8 cellular contexts compared by ENCODE assay signal in the genomic region with DNA sequence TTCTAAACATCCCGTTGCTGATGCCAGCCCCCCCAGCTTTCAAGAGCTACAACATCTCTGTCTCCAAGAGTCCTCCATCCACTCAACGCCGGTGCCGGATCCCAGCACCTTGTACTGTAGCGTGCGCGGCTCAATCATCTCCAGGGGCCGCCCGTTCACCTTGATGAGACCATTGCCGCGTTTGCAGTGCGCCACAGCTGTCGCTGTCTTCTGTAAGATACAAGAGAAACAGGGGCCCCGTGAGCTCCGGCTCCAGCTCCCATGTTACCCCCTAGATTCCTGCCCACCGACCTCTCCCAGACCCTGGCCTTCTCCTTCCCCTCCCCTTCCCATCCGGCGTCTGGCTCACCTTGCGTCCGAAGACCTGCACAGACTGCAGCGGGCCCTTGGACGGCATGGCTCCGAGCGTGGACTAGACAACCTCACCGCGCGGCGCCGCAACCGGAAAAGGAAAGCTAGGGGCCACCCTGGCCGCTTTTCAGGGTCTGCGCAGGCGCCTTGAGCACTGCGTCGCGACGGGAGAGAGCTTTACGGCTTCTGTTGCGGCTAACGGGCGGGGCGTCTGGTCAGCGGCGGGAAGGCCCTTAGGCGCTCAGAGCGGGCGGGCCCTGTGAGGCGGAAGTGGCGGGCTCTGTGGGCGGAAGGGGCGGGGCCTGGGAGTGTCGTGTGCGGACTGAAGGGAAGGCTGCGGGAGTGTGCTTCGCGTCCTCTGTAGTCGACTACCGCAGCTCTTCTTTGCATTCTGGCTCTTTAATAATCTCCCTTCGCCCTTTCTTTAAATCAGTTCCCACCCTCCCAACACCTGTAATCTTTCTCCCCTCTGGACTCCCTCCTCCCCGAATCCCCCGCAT. TPM values are rescaled to one million over a fixed set of nuclear protein-coding genes. Genes with fewer than 3 reads are reported as not detected.
DNase-seq lines count a peak whose midpoint lies in the region; ATAC-seq and TF ChIP-seq lines count a peak whose summit lies in the region.

A gene (minus strand): TSS at position 451 of the 851 bp plus-strand sequence. CDS start 54 bp downstream, at position 397.

- peaks cover 17% of the 10 kb centered on the region for H3K36me3 ChIP-seq in BJ (ENCODE audit: control insufficient read depth, insufficient read depth, low read length)

- peak within 1 kb of the TSS; percentile 98 for H3K4me3 ChIP-seq in BJ (ENCODE audit: low read depth, low read length)

- DNase-seq in BJ (ENCODE audit: low read depth) = peak; percentile 66
- peak; percentile 97 for DNase-seq in NCI-H526 treated with DMSO at 0.1 percent for 48 hours (lab: John Stamatoyannopoulos, UW)
- DNase-seq in activated CD4-positive, alpha-beta T cell treated with anti-CD3 and anti-CD28 coated beads for 48 hours = peak; percentile 100
- peak; percentile 99 for DNase-seq in left colon
- DNase-seq in stimulated activated CD4-positive, alpha-beta T cell treated with anti-CD3 and anti-CD28 coated beads, Interleukin-1b, Interleukin-23, amount 100 ng/mL, for 4 hours (ENCODE audit: low read depth in 2 of 2) = peak; percentile 99 to 100

- no peaks in the 10 kb centered on the region for H3K27me3 ChIP-seq in BJ (ENCODE audit: control insufficient read depth, insufficient read depth, low read length)

- peak within 1 kb of the TSS; percentile 93 for H3K27ac ChIP-seq in cingulate gyrus (ENCODE audit: low read depth, low read length)

- POLR2A ChIA-PET in BJ (lab: Charles Lee) = interaction anchor here (0.6 to 1.5 kb wide), 11 partner anchors 10 to 744 kb away, joined by 3 to 17 read pairs (median 4); a partner anchor contains a TSS

- intact Hi-C loops in left colon (cut with DNase I, micrococcal nuclease) = no loop called here

- TF ChIP-seq CTCF in BJ (IDR thresholded peaks at IDR 0.05; ENCODE audit: insufficient read depth, low read depth, low read length) = no peak

- ATAC-seq in GM19324 (IDR thresholded peaks at IDR 0.05; ENCODE audit: low FRiP score, unreplicated experiment) (peak; percentile 93), HG03460 (IDR thresholded peaks at IDR 0.05; ENCODE audit: unreplicated experiment) (peak; percentile 82), left colon (peak; percentile 97)

- CTCF ChIA-PET in BJ (lab: Yijun Ruan, JAX) = interaction anchor here (0.8 to 1.7 kb wide), 7 partner anchors 21 to 98 kb away, joined by 3 to 9 read pairs (median 5); a partner anchor contains a TSS

RNA-seq across cellular contexts. Expression of the gene that starts here (rescaled TPM):
- polyA plus RNA-seq in BJ (2011; rRNA removed) = 2,401 and 2,896 TPM in 2 replicates
- polyA minus RNA-seq in BJ (2011; rRNA and poly(A)+ RNA removed) = 1,392 and 2,311 TPM in 2 replicates
- 1,000 to 10,000 TPM; 1,556 to 1,578 TPM for total RNA-seq in left colon

Comparison
In these comparisons a context has a peak if more than half of its experiments do, and no peak if none do; other contexts are left out.
1. Peak in every context shown above with its lines: DNase-seq, ATAC-seq, H3K4me3 ChIP-seq and H3K27ac ChIP-seq.